Comparison of ENCODE assay signal across 8 cellular contexts in genomic region chr12:26831959-26832816, GRCh38. TPM values are rescaled to one million over a fixed set of nuclear protein-coding genes. Genes with fewer than 3 reads are reported as not detected.
DNase-seq lines count a peak whose midpoint lies in the region; ATAC-seq and TF ChIP-seq lines count a peak whose summit lies in the region.

No MANE protein-coding gene starts in this region.

- H3K4me3 Mint-ChIP-seq in activated CD8-positive, alpha-beta T cell treated with anti-CD3 and anti-CD28 coated beads, Interleukin-2, amount 10 ng/mL, durations not matched to agents 7 days and 5 days, result peak overlapping the region; percentile 93
- peak overlapping the region; percentile 96 to 98 for H3K4me3 Mint-ChIP-seq in effector memory CD8-positive, alpha-beta T cell

- CTCF ChIA-PET in activated CD8-positive, alpha-beta T cell treated with anti-CD3 and anti-CD28 coated beads, Interleukin-2, amount 10 ng/mL, durations not matched to agents 7 days and 5 days (lab: Charles Lee), result interaction anchor here (0.6 to 4.4 kb wide), 19 partner anchors 9 to 220 kb away, joined by 3 to 38 read pairs (median 4); partner anchors contain the start of gene TM7SF3

- 0 to 1% methylated on average over 46 to 48 of the region's 54 CpGs for WGBS in mesodermal cell (ENCODE audit: insufficient coverage in 2 of 2), 2 experiments

- peaks cover 38% of the 10 kb centered on the region for H3K4me1 Mint-ChIP-seq in activated CD8-positive, alpha-beta T cell treated with anti-CD3 and anti-CD28 coated beads, Interleukin-2, amount 10 ng/mL, durations not matched to agents 7 days and 5 days (ENCODE audit: low read depth)
- H3K4me1 Mint-ChIP-seq in effector memory CD8-positive, alpha-beta T cell (ENCODE audit: low read depth in 2 of 2), result peaks cover 32 to 50% of the 10 kb centered on the region in 2 donors

- no peaks in the 10 kb centered on the region for H3K9me3 ChIP-seq in mesodermal cell (ENCODE audit: control insufficient read depth, low read length)

- H3K4me3 ChIP-seq in AG10803 (ENCODE audit: low read length) (peak overlapping the region; percentile 91), mesodermal cell (ENCODE audit: extremely low read depth, insufficient read depth, low read length, poor library complexity, severe bottlenecking) (peak overlapping the region; percentile 67)

- no peaks in the 10 kb centered on the region for H3K36me3 ChIP-seq in mesodermal cell (ENCODE audit: control insufficient read depth, insufficient read depth, low read length)

- peak; percentile 14; the same call in 1 of the 2 replicates for TF ChIP-seq CTCF in AG10803 (conservative IDR thresholded peaks at IDR 0.05; ENCODE audit: low read length)

- POLR2A ChIA-PET in activated CD8-positive, alpha-beta T cell treated with anti-CD3 and anti-CD28 coated beads, Interleukin-2, amount 10 ng/mL, durations not matched to agents 7 days and 5 days (lab: Charles Lee), result interaction anchor here (0.7 to 2.0 kb wide), 16 partner anchors 9 to 412 kb away, joined by 3 to 9 read pairs (median 4); partner anchors contain the start of genes FGFR1OP2, STK38L and TM7SF3

- H3K36me3 Mint-ChIP-seq in activated CD8-positive, alpha-beta T cell treated with anti-CD3 and anti-CD28 coated beads, Interleukin-2, amount 10 ng/mL, durations not matched to agents 7 days and 5 days (ENCODE audit: low read depth), result peaks cover 16% of the 10 kb centered on the region
- H3K36me3 Mint-ChIP-seq in effector memory CD8-positive, alpha-beta T cell (ENCODE audit: insufficient read depth), result peaks cover 16% of the 10 kb centered on the region

- no peaks in the 10 kb centered on the region for H3K4me1 ChIP-seq in mesodermal cell (ENCODE audit: control insufficient read depth, insufficient read depth, low read length, poor library complexity, severe bottlenecking)

- peak overlapping the region; percentile 85 for H3K27ac ChIP-seq in mesodermal cell (ENCODE audit: low read depth, low read length, severe bottlenecking)

- H3K27ac Mint-ChIP-seq in activated CD8-positive, alpha-beta T cell treated with anti-CD3 and anti-CD28 coated beads, Interleukin-2, amount 10 ng/mL, durations not matched to agents 7 days and 5 days, result peak overlapping the region; percentile 94
- peak overlapping the region; percentile 98 to 99 for H3K27ac Mint-ChIP-seq in effector memory CD8-positive, alpha-beta T cell

- H3K9me3 Mint-ChIP-seq in activated CD8-positive, alpha-beta T cell treated with anti-CD3 and anti-CD28 coated beads, Interleukin-2, amount 10 ng/mL, durations not matched to agents 7 days and 5 days (ENCODE audit: insufficient read depth), result no peaks in the 10 kb centered on the region
- no peaks in the 10 kb centered on the region for H3K9me3 Mint-ChIP-seq in effector memory CD8-positive, alpha-beta T cell

- DNase-seq in AG10803 (ENCODE audit: low read depth) (peak; percentile 75), NCI-H774 (lab: John Stamatoyannopoulos, UW) (peak; percentile 52)
- DNase-seq in activated CD8-positive, alpha-beta T cell treated with anti-CD3 and anti-CD28 coated beads, Interleukin-2, amount 10 ng/mL, durations not matched to agents 7 days and 5 days, result peak; percentile 77
- peak; percentile 45 to 62 (median 52) for DNase-seq in effector memory CD8-positive, alpha-beta T cell
- DNase-seq in stimulated activated CD8-positive, alpha-beta memory T cell treated with anti-CD3 and anti-CD28 coated beads, Interleukin-15, amount 100 ng/mL, for 48 hours (ENCODE audit: low read depth in 2 of 2), result peak; percentile 54 to 56

- H3K27me3 Mint-ChIP-seq in activated CD8-positive, alpha-beta T cell treated with anti-CD3 and anti-CD28 coated beads, Interleukin-2, amount 10 ng/mL, durations not matched to agents 7 days and 5 days (ENCODE audit: low read depth), result no peaks in the 10 kb centered on the region
- H3K27me3 Mint-ChIP-seq in effector memory CD8-positive, alpha-beta T cell, result no peaks in the 10 kb centered on the region

- peak; percentile 51 for ATAC-seq in GM18873 (IDR thresholded peaks at IDR 0.05; ENCODE audit: low FRiP score, unreplicated experiment)
- peak; percentile 46 for ATAC-seq in HG03103 (IDR thresholded peaks at IDR 0.05; ENCODE audit: low read depth, unreplicated experiment)
- peak; percentile 64 for ATAC-seq in activated CD8-positive, alpha-beta T cell treated with anti-CD3 and anti-CD28 coated beads, Interleukin-2, amount 10 ng/mL, durations not matched to agents 7 days and 5 days
- peak; percentile 52 for ATAC-seq in effector memory CD8-positive, alpha-beta T cell (replicated peaks)

RNA-seq across cellular contexts. Expression of gene ITPR2, which starts 0.8 kb away (rescaled TPM):
- 10 to 100 TPM; 33.5 to 34.6 TPM for total RNA-seq in activated CD8-positive, alpha-beta T cell treated with anti-CD3 and anti-CD28 coated beads, Interleukin-2, amount 10 ng/mL, durations not matched to agents 7 days and 5 days
- 5.9 TPM for polyA plus RNA-seq in mesodermal cell (2013, experiment 1 of 2)
- 5.7 TPM for polyA plus RNA-seq in mesodermal cell (2013, experiment 2 of 2)

Comparison
In these comparisons a context has a peak if more than half of its experiments do, and no peak if none do; other contexts are left out.
1. Peak in every context shown above with its lines: DNase-seq, ATAC-seq, H3K4me3 ChIP-seq and H3K27ac ChIP-seq.